ENCODE assay signal across 8 cellular contexts in the genomic region with DNA sequence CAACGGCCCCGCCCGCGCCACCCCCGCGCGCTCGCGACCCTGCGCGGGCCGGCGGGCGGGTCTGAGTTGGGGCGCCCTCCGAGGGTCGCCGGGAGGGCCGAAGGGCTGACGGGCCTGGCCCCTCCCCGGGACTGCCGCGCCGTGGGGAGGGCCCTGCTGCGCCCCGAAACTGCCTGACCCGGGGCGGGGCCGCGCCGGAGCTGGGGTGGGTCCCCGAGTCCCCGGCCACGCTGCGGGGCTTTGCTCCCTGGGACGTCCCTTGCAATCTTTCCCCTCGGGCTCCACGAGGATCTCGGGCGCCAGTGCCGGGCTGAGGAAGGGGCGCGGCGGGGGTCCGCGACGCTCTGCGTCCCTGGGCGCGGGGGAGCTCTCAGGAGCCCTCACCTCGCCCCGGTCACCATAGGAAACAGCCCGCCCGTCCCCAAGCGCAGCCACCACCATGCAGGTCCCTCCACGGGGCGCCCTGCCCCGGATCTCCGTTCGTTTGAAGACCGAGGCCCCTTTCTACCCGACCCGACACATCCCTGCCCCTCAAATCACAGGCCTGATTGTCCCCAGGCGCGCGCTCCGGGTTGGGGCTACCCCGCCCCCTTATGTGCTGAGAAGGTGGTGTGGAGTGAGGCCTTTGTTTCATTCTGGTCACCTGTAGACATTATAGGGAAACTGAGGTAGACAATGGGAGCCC. TPM values are rescaled to one million over a fixed set of nuclear protein-coding genes. Genes with fewer than 3 reads are reported as not detected.
DNase-seq lines count a peak whose midpoint lies in the region; ATAC-seq, FAIRE-seq and TF ChIP-seq lines count a peak whose summit lies in the region.

No MANE protein-coding gene starts in this region.

- H2BK15ac ChIP-seq in H1 (ENCODE audit: low read length), result no peak overlapping the region; the same call in 1 of the 2 replicates

- peak overlapping the region; percentile 83 for H3K18ac ChIP-seq in H1 (ENCODE audit: extremely low read depth, low read length)

- TF ChIP-seq RAD21 in H1 (IDR thresholded peaks at IDR 0.05 in 1 of 2, conservative IDR thresholded peaks at IDR 0.05 in 1 of 2; ENCODE audit: low read depth in 2 of 2, low read length in 2 of 2), result no peak

- 1% methylated on average over 31 of the region's 68 CpGs; no CpG with 5 or more reads in 1 of the 2 experiments for WGBS in H1 (ENCODE audit: extremely low coverage in 1 of 2, insufficient coverage in 1 of 2, insufficient read length in 1 of 2, insufficient replicate concordance in 2 of 2, low coverage in 1 of 2, low lambda C conversion rate in 2 of 2, missing lambda C conversion rate in 1 of 2), 2 experiments
- WGBS in stomach, 5 donors, result 0 to 1% (median 1%) methylated on average over 13 to 68 of the region's 68 CpGs

- TF ChIP-seq EP300 in H1 (IDR thresholded peaks at IDR 0.05; ENCODE audit: borderline replicate concordance in 1 of 2, low read depth in 2 of 2, low read length in 2 of 2), result peak in 1 of 2 experiments; percentile 7; a peak in 1 of 3 replicates
- TF ChIP-seq EP300 in stomach (IDR thresholded peaks at IDR 0.05), result no peak

- H2AFZ ChIP-seq in H1 (ENCODE audit: low read length), result no peak overlapping the region

- peaks cover 24 to 45% of the 10 kb centered on the region in 2 experiments for H3K79me2 ChIP-seq in H1 (ENCODE audit: control insufficient read depth in 1 of 2, insufficient read depth in 2 of 2, low read length in 2 of 2)

- H3K23me2 ChIP-seq in H1 (ENCODE audit: low read depth, low read length), result peaks cover 25% of the 10 kb centered on the region

- no peak overlapping the region for H2AK5ac ChIP-seq in H1 (ENCODE audit: low read depth, low read length)

- peak overlapping the region; percentile 75 to 85 for H3K4me2 ChIP-seq in H1 (ENCODE audit: insufficient read depth in 1 of 2, low read depth in 2 of 2, low read length in 2 of 2)

- no peak for FAIRE-seq in H1 (lab: Jason Lieb, UNC)

- DNase-seq in AG20443 (ENCODE audit: low spot score), result peak; percentile 49
- DNase-seq in NCI-H2081 treated with DMSO at 0.1 percent for 48 hours (lab: John Stamatoyannopoulos, UW), result peak; percentile 58
- DNase-seq in activated CD4-positive, alpha-beta T cell treated with anti-CD3 and anti-CD28 coated beads, Interleukin-2, amount 50 U/mL, for 48 hours, result peak; percentile 72 to 76
- DNase-seq in H1 (ENCODE audit: low read depth in 1 of 2, low spot score in 2 of 2), result no peak
- DNase-seq in middle frontal gyrus (ENCODE audit: extremely low spot score, low spot score), result peak; percentile 23
- DNase-seq in stomach, result peak; percentile 70
- no peak for DNase-seq in HuH-7 (ENCODE audit: low spot score)

- H3K79me1 ChIP-seq in H1 (ENCODE audit: low read depth, low read length), result peaks cover 19% of the 10 kb centered on the region

- no peak overlapping the region for H2BK120ac ChIP-seq in H1 (replicated peaks; ENCODE audit: low read depth, low read length)

- H2BK12ac ChIP-seq in H1 (ENCODE audit: low read depth, low read length), result peak overlapping the region; percentile 68; the same call in 1 of the 2 replicates

- H3K27me3 ChIP-seq in H1 (replicated peaks in 1 of 4; ENCODE audit: control insufficient read depth in 3 of 4, extremely low read depth in 1 of 4, insufficient read depth in 3 of 4, low read length in 3 of 4) (peaks cover 0 to 7% (median 3%) of the 10 kb centered on the region in 4 experiments; a peak in 3 of 7 replicates), stomach (no peaks in the 10 kb centered on the region)

- peak; percentile 1 for ATAC-seq in GM19397 (IDR thresholded peaks at IDR 0.05; ENCODE audit: unreplicated experiment)

- peak overlapping the region; percentile 46 for H3K56ac ChIP-seq in H1 (replicated peaks; ENCODE audit: insufficient read length, low read depth, low read length)

- CTCF ChIA-PET in H1 (lab: Charles Lee; ENCODE audit: partially characterized antibody), result interaction anchor here (0.9 to 3.6 kb wide), 3 partner anchors 10 to 28 kb away, joined by 3 to 12 read pairs (median 3); no protein-coding TSS in a partner anchor

- H4K20me1 ChIP-seq in H1 (replicated peaks in 1 of 2; ENCODE audit: control insufficient read depth in 1 of 2, insufficient read depth in 2 of 2, low read length in 2 of 2), result peaks cover 23 to 36% of the 10 kb centered on the region in 2 experiments

- H3K4me1 ChIP-seq in H1 (replicated peaks in 1 of 4; ENCODE audit: control insufficient read depth in 3 of 4, insufficient read depth in 4 of 4, low read length in 3 of 4), result peaks cover 0 to 23% (median 15%) of the 10 kb centered on the region in 4 experiments; a peak in 5 of 7 replicates
- peaks cover 30 to 75% (median 59%) of the 10 kb centered on the region in 4 donors for H3K4me1 ChIP-seq in stomach

- peak overlapping the region; percentile 53 for H4K5ac ChIP-seq in H1 (ENCODE audit: insufficient read length, low read depth, low read length)

- H3K27ac ChIP-seq in H1 (ENCODE audit: low read depth, low read length), result peak overlapping the region; percentile 89
- H3K27ac ChIP-seq in stomach, result peak overlapping the region; percentile 100

- H3K9ac ChIP-seq in H1 (replicated peaks in 1 of 4; ENCODE audit: extremely low read depth in 1 of 4, low read depth in 3 of 4, low read length in 3 of 4), result peak overlapping the region; percentile 34 to 77 (median 66)

- peak overlapping the region; percentile 95 for H4K91ac ChIP-seq in H1 (replicated peaks; ENCODE audit: insufficient read length, low read length)

- peak overlapping the region; percentile 78 for H3K4ac ChIP-seq in H1 (replicated peaks; ENCODE audit: insufficient read length, low read depth, low read length)

- no peak overlapping the region for H3K14ac ChIP-seq in H1 (ENCODE audit: insufficient read length)

- H3K9me3 ChIP-seq in H1 (ENCODE audit: insufficient read depth in 2 of 2, low read depth in 1 of 2, low read length in 1 of 2) (no peaks in the 10 kb centered on the region), stomach (no peaks in the 10 kb centered on the region)

- H3K4me3 ChIP-seq in H1 (ENCODE audit: extremely low read depth in 1 of 4, insufficient read depth in 2 of 4, low read depth in 3 of 4, low read length in 4 of 4), result peak overlapping the region; percentile 56 to 75 (median 66)
- peak overlapping the region; percentile 79 to 97 (median 89) for H3K4me3 ChIP-seq in stomach

- peak; percentile 1 to 51; a peak in 2 of 3 replicates for TF ChIP-seq POLR2A in H1 (IDR thresholded peaks at IDR 0.05; ENCODE audit: control extremely low read depth in 1 of 2, low read depth in 2 of 2, low read length in 2 of 2)
- no peak for TF ChIP-seq POLR2A in stomach (IDR thresholded peaks at IDR 0.05)

- peaks cover 19 to 37% (median 31%) of the 10 kb centered on the region in 4 experiments; a peak in 7 of 8 replicates for H3K36me3 ChIP-seq in H1 (ENCODE audit: control insufficient read depth in 2 of 4, insufficient read depth in 4 of 4, low read length in 3 of 4)
- peaks cover 29 to 40% (median 36%) of the 10 kb centered on the region in 4 donors for H3K36me3 ChIP-seq in stomach

- H3K23ac ChIP-seq in H1 (ENCODE audit: insufficient read length), result no peak overlapping the region

- POLR2A ChIA-PET in H1 (lab: Charles Lee; ENCODE audit: partially characterized antibody), result interaction anchor here (0.5 to 35.8 kb wide), 35 partner anchors 3 to 982 kb away, joined by 3 to 1004 read pairs (median 5); a partner anchor contains a TSS

- H4K8ac ChIP-seq in H1 (ENCODE audit: extremely low read depth, insufficient read depth, low read length), result peak overlapping the region; percentile 96; the same call in 1 of the 2 replicates

- TF ChIP-seq CTCF in H1 (IDR thresholded peaks at IDR 0.05; ENCODE audit: control extremely low read depth in 1 of 3, insufficient read depth in 1 of 3, low read depth in 1 of 3, low read length in 3 of 3) (no peak), stomach (IDR thresholded peaks at IDR 0.05) (no peak)

- intact Hi-C loops in stomach (cut with DNase I; ENCODE audit: low total_unique reads), result no loop called here

- H2BK5ac ChIP-seq in H1 (ENCODE audit: low read depth, low read length), result peak overlapping the region; percentile 83

- no peak overlapping the region for H2BK20ac ChIP-seq in H1 (ENCODE audit: low read length)

RNA-seq across cellular contexts. Expression of a gene that starts 0.5 kb away (rescaled TPM):
- 3,535 and 3,691 TPM in 2 replicates for total RNA-seq in H1 (2021; fragmentation: NEBNext Ultra II Directional; extraction: Animal tissue kit (Norgen Biotek cat#: 25700))
- polyA plus RNA-seq in H1 (2011; rRNA removed), result 5,010 and 7,420 TPM in 2 replicates
- polyA plus RNA-seq in H1 (2011; cell fraction: cytosol; rRNA removed), result 3,868 TPM
- polyA plus RNA-seq in H1 (2011; cell fraction: nucleus; rRNA removed), result 4,694 TPM
- 3,170 to 3,474 TPM (median 3,377 TPM) in 4 replicates for polyA plus RNA-seq in H1 (2012, experiment 1 of 2)
- 3,649 TPM for polyA plus RNA-seq in H1 (2012, experiment 2 of 2)
- 4,243 TPM for polyA plus RNA-seq in H1 (2013, experiment 1 of 2)
- 4,284 TPM for polyA plus RNA-seq in H1 (2013, experiment 2 of 2)
- polyA minus RNA-seq in H1 (2011; rRNA and poly(A)+ RNA removed), result 1,111 and 1,306 TPM in 2 replicates
- 1,521 TPM for polyA minus RNA-seq in H1 (2011; cell fraction: cytosol; rRNA and poly(A)+ RNA removed)
- polyA minus RNA-seq in H1 (2011; cell fraction: nucleus; rRNA and poly(A)+ RNA removed), result 1,666 TPM
- 1,000 to 10,000 TPM in 4 of 5 donors, 100 to 1,000 TPM in 1; 978 to 2,952 (median 1,777) TPM for total RNA-seq in stomach
- 1,000 to 10,000 TPM; 1,866 to 2,457 (median 2,070) TPM for polyA plus RNA-seq in stomach

RNA-seq across cellular contexts. Expression of a gene that starts 15.1 kb away (rescaled TPM):
- 0.30 TPM in 1 of 2 replicates, not detected in the other for total RNA-seq in H1 (2021; fragmentation: NEBNext Ultra II Directional; extraction: Animal tissue kit (Norgen Biotek cat#: 25700))
- polyA plus RNA-seq in H1 (2011; rRNA removed) (0.18 and 0.44 TPM in 2 replicates), stomach (1 to 10 TPM in 2 of 3 donors, under 1 TPM in 1; 0.90 to 2.7 (median 2.1) TPM)
- polyA plus RNA-seq in H1 (2011; cell fraction: cytosol; rRNA removed), result 0.14 TPM
- polyA plus RNA-seq in H1 (2011; cell fraction: nucleus; rRNA removed), result 0.88 TPM
- polyA plus RNA-seq in H1 (2012, experiment 1 of 2), result 0.12 to 0.43 TPM (median 0.30 TPM) in 4 replicates
- polyA plus RNA-seq in H1 (2012, experiment 2 of 2), result 0.28 TPM
- not detected for polyA plus RNA-seq in H1 (2013, experiment 1 of 2)
- polyA plus RNA-seq in H1 (2013, experiment 2 of 2), result 0.07 TPM
- polyA minus RNA-seq in H1 (2011; rRNA and poly(A)+ RNA removed), result 0.09 and 0.10 TPM in 2 replicates
- not detected for polyA minus RNA-seq in H1 (2011; cell fraction: cytosol; rRNA and poly(A)+ RNA removed)
- polyA minus RNA-seq in H1 (2011; cell fraction: nucleus; rRNA and poly(A)+ RNA removed), result 0.90 TPM
- 10 to 100 TPM in 1 of 5 donors, 1 to 10 TPM in 3, not detected in 1; 2.8 to 21.7 (median 6.2) TPM for total RNA-seq in stomach

RNA-seq across cellular contexts. Expression of a gene that starts 39.0 kb away (rescaled TPM):
- 37.9 and 41.8 TPM in 2 replicates for total RNA-seq in H1 (2021; fragmentation: NEBNext Ultra II Directional; extraction: Animal tissue kit (Norgen Biotek cat#: 25700))
- polyA plus RNA-seq in H1 (2011; rRNA removed), result 23.2 and 33.1 TPM in 2 replicates
- 28.9 TPM for polyA plus RNA-seq in H1 (2011; cell fraction: cytosol; rRNA removed)
- 69.4 TPM for polyA plus RNA-seq in H1 (2011; cell fraction: nucleus; rRNA removed)
- polyA plus RNA-seq in H1 (2012, experiment 1 of 2), result 17.1 to 31.4 TPM (median 28.6 TPM) in 4 replicates
- polyA plus RNA-seq in H1 (2012, experiment 2 of 2), result 25.6 TPM
- polyA plus RNA-seq in H1 (2013, experiment 1 of 2), result 16.0 TPM
- 16.3 TPM for polyA plus RNA-seq in H1 (2013, experiment 2 of 2)
- polyA minus RNA-seq in H1 (2011; rRNA and poly(A)+ RNA removed), result 13.3 and 19.4 TPM in 2 replicates
- polyA minus RNA-seq in H1 (2011; cell fraction: cytosol; rRNA and poly(A)+ RNA removed), result 18.1 TPM
- 33.6 TPM for polyA minus RNA-seq in H1 (2011; cell fraction: nucleus; rRNA and poly(A)+ RNA removed)
- 100 to 1,000 TPM in 1 of 5 donors, 10 to 100 TPM in 4; 11.9 to 130 (median 51.8) TPM for total RNA-seq in stomach
- 10 to 100 TPM; 12.2 to 17.1 (median 17.0) TPM for polyA plus RNA-seq in stomach

Comparison
In these comparisons a context has a peak if more than half of its experiments do, and no peak if none do; other contexts are left out.
1. DNase-seq: peak in AG20443 (single experiment), NCI-H2081 treated with DMSO at 0.1 percent for 48 hours (single experiment), activated CD4-positive, alpha-beta T cell treated with anti-CD3 and anti-CD28 coated beads, Interleukin-2, amount 50 U/mL, for 48 hours (2 of 2), middle frontal gyrus (single experiment) and stomach (single experiment); none in H1 (0 of 2) and HuH-7 (single experiment).
2. POLR2A ChIP-seq: peak in H1 (2 of 2); none in stomach (0 of 4).